16 cellular contexts compared by ENCODE assay signal in the genomic region with DNA sequence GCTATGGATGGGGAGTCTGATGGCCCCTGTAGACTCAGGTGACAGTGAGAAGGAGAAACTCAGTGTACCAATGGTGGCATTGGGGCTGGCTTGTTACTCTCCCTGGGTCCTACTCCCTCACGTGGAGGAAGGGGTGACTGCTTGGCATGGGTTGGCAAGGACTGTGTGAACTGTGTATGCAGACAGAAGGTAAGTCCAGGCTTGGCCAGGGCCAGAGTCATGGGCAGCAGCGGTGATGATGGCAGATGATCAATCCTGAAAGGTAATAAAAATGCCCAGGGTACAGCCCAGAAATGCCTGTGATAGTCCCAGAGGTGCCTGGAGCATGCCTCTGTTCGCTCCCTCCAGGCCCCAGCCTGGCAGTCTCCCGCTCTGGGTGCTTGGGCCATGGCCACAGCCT.
DNase-seq lines count a peak whose midpoint lies in the region; ATAC-seq, FAIRE-seq and TF ChIP-seq lines count a peak whose summit lies in the region.
"Had no signal": no experiment of that assay in that cellular context is flagged by ENCODE, and none has a peak within 500 bp of the region (broad histone marks: within the 10 kb centered on the region; RNA-seq: fewer than 3 reads in every experiment).

No MANE protein-coding gene starts in this region.

- peak overlapping the region in 1 of 4 donors; percentile 17 for H3K27ac ChIP-seq in pancreas
- H3K27ac ChIP-seq: GM23248 had no signal

- no peaks in the 10 kb centered on the region for H3K9me3 Mint-ChIP-seq in stimulated activated naive CD8-positive, alpha-beta T cell treated with anti-CD3 and anti-CD28 coated beads, Interleukin-15, amount 100 ng/mL, for 72 hours
- no peaks in the 10 kb centered on the region for H3K9me3 Mint-ChIP-seq in brain
- H3K9me3 Mint-ChIP-seq: CD4-positive, alpha-beta T cell had no signal

- H3K4me1 Mint-ChIP-seq in stimulated activated naive CD8-positive, alpha-beta T cell treated with anti-CD3 and anti-CD28 coated beads, Interleukin-15, amount 100 ng/mL, for 72 hours = peaks cover 41% of the 10 kb centered on the region
- H3K4me1 Mint-ChIP-seq in brain = peaks cover 96% of the 10 kb centered on the region

- TF ChIP-seq CTCF in brain (conservative IDR thresholded peaks at IDR 0.05) (no peak), pancreas (IDR thresholded peaks at IDR 0.05) (no peak), foreskin fibroblast (IDR thresholded peaks at IDR 0.05; ENCODE audit: low read depth, low read length) (no peak)

- H3K4me3 ChIP-seq in pancreas (no peak overlapping the region), foreskin fibroblast (ENCODE audit: low read depth in 1 of 2, low read length in 2 of 2) (no peak overlapping the region)
- H3K4me3 ChIP-seq: GM23248 had no signal

- no peaks in the 10 kb centered on the region for H3K4me1 ChIP-seq in pancreas

- intact Hi-C loops in pancreas (cut with DNase I) = no loop called here

- no peak overlapping the region for H3K4me3 Mint-ChIP-seq in stimulated activated naive CD8-positive, alpha-beta T cell treated with anti-CD3 and anti-CD28 coated beads, Interleukin-15, amount 100 ng/mL, for 72 hours
- peak overlapping the region in 1 of 5 experiments; percentile 32 for H3K4me3 Mint-ChIP-seq in brain
- H3K4me3 Mint-ChIP-seq: CD4-positive, alpha-beta T cell had no signal

- no peaks in the 10 kb centered on the region for H3K27me3 ChIP-seq in pancreas

- no peaks in the 10 kb centered on the region for H3K36me3 ChIP-seq in pancreas

- peak overlapping the region; percentile 77 to 88 for H3K27ac Mint-ChIP-seq in stimulated activated naive CD8-positive, alpha-beta T cell treated with anti-CD3 and anti-CD28 coated beads, Interleukin-15, amount 100 ng/mL, for 72 hours
- peak overlapping the region in 3 of 5 experiments; percentile 88 to 95 (median 89) for H3K27ac Mint-ChIP-seq in brain
- H3K27ac Mint-ChIP-seq: CD4-positive, alpha-beta T cell had no signal

- ATAC-seq in stimulated activated naive CD8-positive, alpha-beta T cell treated with anti-CD3 and anti-CD28 coated beads, Interleukin-15, amount 100 ng/mL, for 72 hours = peak; percentile 29
- ATAC-seq in stimulated activated naive CD8-positive, alpha-beta T cell treated with anti-CD3 and anti-CD28 coated beads, Interleukin-15, Interleukin-2, amounts not matched to agents 100 U/mL and 50 U/mL, for 24 hours = no peak
- ATAC-seq in pancreas = peak; percentile 9 to 81 (median 56)
- ATAC-seq in activated CD4-positive, CD25-positive, alpha-beta regulatory T cell treated with anti-CD3 and anti-CD28 coated beads, Interleukin-2, amount 50 U/mL, for 24 hours = no peak

- DNase-seq in stimulated activated naive CD8-positive, alpha-beta T cell treated with anti-CD3 and anti-CD28 coated beads, Interleukin-15, amount 100 ng/mL, for 72 hours = no peak
- DNase-seq in stimulated activated naive CD8-positive, alpha-beta T cell treated with anti-CD3 and anti-CD28 coated beads, Interleukin-15, Interleukin-2, amounts not matched to agents 100 U/mL and 50 U/mL, for 24 hours = no peak
- DNase-seq in pancreas (peak in 3 of 6 donors; percentile 37 to 60 (median 48)), foreskin fibroblast (no peak), NCI-H2227 (lab: John Stamatoyannopoulos, UW; ENCODE audit: unreplicated experiment) (no peak)
- DNase-seq: 8988T; AML-193; C1 segment of cervical spinal cord; Calu3; CD4-positive, alpha-beta T cell; DMS 273 treated with DMSO at 0.1 percent for 48 hours; GM23248; H7 had no signal

- FAIRE-seq in pancreas (lab: Jason Lieb, UNC) = no peak
- FAIRE-seq: GM18507 had no signal

- H3K27me3 Mint-ChIP-seq in stimulated activated naive CD8-positive, alpha-beta T cell treated with anti-CD3 and anti-CD28 coated beads, Interleukin-15, amount 100 ng/mL, for 72 hours = no peaks in the 10 kb centered on the region
- H3K27me3 Mint-ChIP-seq in brain = no peaks in the 10 kb centered on the region
- H3K27me3 Mint-ChIP-seq: CD4-positive, alpha-beta T cell had no signal

- no peaks in the 10 kb centered on the region for H3K36me3 Mint-ChIP-seq in brain

- H3K9me3 ChIP-seq in pancreas = no peaks in the 10 kb centered on the region

- WGBS in pancreas, 2 donors = 58 to 63% methylated on average over 4 of the region's 4 CpGs

Comparison
In these comparisons a context has a peak if more than half of its experiments do, and no peak if none do; other contexts are left out.
1. ATAC-seq: peak in stimulated activated naive CD8-positive, alpha-beta T cell treated with anti-CD3 and anti-CD28 coated beads, Interleukin-15, amount 100 ng/mL, for 72 hours (single experiment) and pancreas (4 of 4); none in stimulated activated naive CD8-positive, alpha-beta T cell treated with anti-CD3 and anti-CD28 coated beads, Interleukin-15, Interleukin-2, amounts not matched to agents 100 U/mL and 50 U/mL, for 24 hours (single experiment) and activated CD4-positive, CD25-positive, alpha-beta regulatory T cell treated with anti-CD3 and anti-CD28 coated beads, Interleukin-2, amount 50 U/mL, for 24 hours (0 of 2).